ENCODE assay signal across 8 cellular contexts in genomic region chr11:29343465-29344333, GRCh38.
DNase-seq lines count a peak whose midpoint lies in the region; ATAC-seq and TF ChIP-seq lines count a peak whose summit lies in the region.

No MANE protein-coding gene starts in this region.

- H3K27me3 ChIP-seq in heart left ventricle: peaks cover 0 to 2% (median 0%) of the 10 kb centered on the region in 9 donors

- intact Hi-C loops in heart left ventricle (cut with DNase I): loop anchor here in 1 of 10 donors (10.0 kb wide), 1 partner anchor 1571 kb away; no protein-coding TSS in a partner anchor

- TF ChIP-seq CTCF in heart left ventricle (IDR thresholded peaks at IDR 0.05) (peak; percentile 60 to 87 (median 74)), retinal pigment epithelial cell (conservative IDR thresholded peaks at IDR 0.05; ENCODE audit: low read depth, low read length) (peak; percentile 98)

- H3K4me3 ChIP-seq in heart left ventricle (no peak overlapping the region), retinal pigment epithelial cell (ENCODE audit: low read length) (no peak overlapping the region)

- TF ChIP-seq POLR2A in heart left ventricle (IDR thresholded peaks at IDR 0.05): no peak

- DNase-seq in COLO829 (ENCODE audit: low spot score) (peak; percentile 51), NCI-H1105 (lab: John Stamatoyannopoulos, UW) (peak; percentile 21), heart left ventricle (peak; percentile 6 to 71 (median 30)), retinal pigment epithelial cell (ENCODE audit: low read depth) (peak; percentile 9), DMS79 treated with DMSO at 0.1 percent for 48 hours (lab: John Stamatoyannopoulos, UW) (no peak)
- peak; percentile 43 to 49 for DNase-seq in activated T-cell treated with anti-CD3 and anti-CD28 coated beads, Interleukin-2, amount 50 U/mL, for 48 hours

- no peaks in the 10 kb centered on the region for H3K4me1 ChIP-seq in heart left ventricle

- no peaks in the 10 kb centered on the region for H3K9me3 ChIP-seq in heart left ventricle

- WGBS in heart left ventricle, 4 donors: 22 to 43% (median 25%) methylated on average over 8 of the region's 8 CpGs

- no peak overlapping the region for H3K27ac ChIP-seq in heart left ventricle

- peak; percentile 93 for ATAC-seq in GM18517 (IDR thresholded peaks at IDR 0.05; ENCODE audit: unreplicated experiment)
- ATAC-seq in HG02852 (IDR thresholded peaks at IDR 0.05; ENCODE audit: unreplicated experiment): peak; percentile 99
- peak in 3 of 4 donors; percentile 56 to 77 (median 70) for ATAC-seq in heart left ventricle

- no peaks in the 10 kb centered on the region for H3K36me3 ChIP-seq in heart left ventricle
